Comparison of ENCODE assay signal across 12 cellular contexts in the genomic region with DNA sequence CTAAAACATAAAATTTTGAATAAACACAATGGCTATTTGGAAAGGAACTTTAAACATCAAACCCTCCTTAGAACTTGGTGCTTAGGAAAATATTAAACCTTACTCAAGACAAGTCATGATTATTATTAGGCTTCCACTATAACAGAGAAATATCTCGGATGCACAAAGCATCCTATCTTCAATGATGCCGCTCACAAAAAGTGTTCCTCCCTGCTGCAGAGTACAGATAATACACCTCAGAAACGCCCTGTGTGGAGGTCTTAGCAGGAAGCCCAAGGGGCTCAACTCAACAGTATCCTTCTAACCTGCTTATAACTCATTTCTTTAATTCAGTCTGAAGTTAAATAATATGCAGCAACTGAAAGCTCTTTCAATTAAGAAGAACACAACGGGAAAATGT. TPM values are rescaled to one million over a fixed set of nuclear protein-coding genes. Genes with fewer than 3 reads are reported as not detected.
DNase-seq lines count a peak whose midpoint lies in the region; ATAC-seq and TF ChIP-seq lines count a peak whose summit lies in the region.
"Had no signal": no experiment of that assay in that cellular context is flagged by ENCODE, and none has a peak within 500 bp of the region (broad histone marks: within the 10 kb centered on the region; RNA-seq: fewer than 3 reads in every experiment).

No MANE protein-coding gene starts in this region.

- peak overlapping the region; percentile 25; the same call in 1 of the 2 replicates for H3K9ac ChIP-seq in Karpas-422 (ENCODE audit: low read length)
- H3K9ac ChIP-seq: parathyroid adenoma had no signal

- no peaks in the 10 kb centered on the region for H3K9me3 Mint-ChIP-seq in activated T-cell treated with anti-CD3 and anti-CD28 coated beads, Interleukin-2, amount 50 U/mL, for 4 hours
- no peaks in the 10 kb centered on the region for H3K9me3 Mint-ChIP-seq in activated T-helper 2 cell treated with anti-CD3 and anti-CD28 coated beads, Interferon-gamma antibody, Interleukin-2, Interleukin-4, amounts not matched to agents 10 μg/mL and 5 μg/mL and 100 μg/mL, durations not matched to agents 14 hours and 24 hours and 36 hours

- H2AFZ ChIP-seq in Karpas-422 (ENCODE audit: low read length), result no peak overlapping the region
- H2AFZ ChIP-seq: parathyroid adenoma had no signal

- no peaks in the 10 kb centered on the region for H3K27me3 ChIP-seq in Karpas-422 (ENCODE audit: low read length)
- H3K27me3 ChIP-seq in neutrophil, result no peaks in the 10 kb centered on the region

- no peak for TF ChIP-seq CTCF in neutrophil (IDR thresholded peaks at IDR 0.05)

- peak overlapping the region; percentile 67 for H3K4me2 ChIP-seq in Karpas-422 (ENCODE audit: low read depth, low read length, poor library complexity, severe bottlenecking)

- peaks cover 97% of the 10 kb centered on the region for H3K79me2 ChIP-seq in Karpas-422 (ENCODE audit: low read length)

- no peaks in the 10 kb centered on the region for H3K9me2 ChIP-seq in Karpas-422 (replicated peaks; ENCODE audit: insufficient read depth, low read length)

- H3K27ac ChIP-seq in Karpas-422 (ENCODE audit: low read length), result peak overlapping the region; percentile 89
- peak overlapping the region; percentile 86 for H3K27ac ChIP-seq in neutrophil
- H3K27ac ChIP-seq: parathyroid adenoma had no signal

- H3K27ac Mint-ChIP-seq in activated T-helper 2 cell treated with anti-CD3 and anti-CD28 coated beads, Interferon-gamma antibody, Interleukin-2, Interleukin-4, amounts not matched to agents 10 μg/mL and 5 μg/mL and 100 μg/mL, durations not matched to agents 14 hours and 24 hours and 36 hours, result peak overlapping the region; percentile 78

- no peaks in the 10 kb centered on the region for H3K9me3 ChIP-seq in Karpas-422 (ENCODE audit: low read length)
- H3K9me3 ChIP-seq in neutrophil, result no peaks in the 10 kb centered on the region

- H3K4me3 Mint-ChIP-seq in activated T-cell treated with anti-CD3 and anti-CD28 coated beads, Interleukin-2, amount 50 U/mL, for 4 hours, result peak overlapping the region; percentile 51
- peak overlapping the region; percentile 68 for H3K4me3 Mint-ChIP-seq in activated T-helper 2 cell treated with anti-CD3 and anti-CD28 coated beads, Interferon-gamma antibody, Interleukin-2, Interleukin-4, amounts not matched to agents 10 μg/mL and 5 μg/mL and 100 μg/mL, durations not matched to agents 14 hours and 24 hours and 36 hours (ENCODE audit: low read depth)

- H3K4me3 ChIP-seq in Karpas-422 (ENCODE audit: low read length) (no peak overlapping the region), neutrophil (ENCODE audit: low read depth in 1 of 2, low read length in 1 of 2) (peak overlapping the region; percentile 0 to 26)

- DNase-seq in activated T-cell treated with anti-CD3 and anti-CD28 coated beads, Interleukin-2, amount 50 U/mL, for 4 hours, result no peak
- no peak for DNase-seq in activated T-cell treated with anti-CD3 and anti-CD28 coated beads, Interleukin-2, amount 50 U/mL, for 48 hours
- no peak for DNase-seq in Karpas-422
- DNase-seq in activated T-helper 2 cell treated with anti-CD3 and anti-CD28 coated beads, Interferon-gamma antibody, Interleukin-2, Interleukin-4, amounts not matched to agents 10 μg/mL and 5 μg/mL and 100 μg/mL, durations not matched to agents 14 hours and 24 hours and 36 hours (ENCODE audit: low spot score), result no peak
- no peak for DNase-seq in NCI-H2196 treated with DMSO at 0.1 percent for 48 hours (lab: John Stamatoyannopoulos, UW; ENCODE audit: unreplicated experiment)
- DNase-seq in stimulated activated CD4-positive, alpha-beta T cell treated with anti-CD3 and anti-CD28 coated beads, Interleukin-4, amount 100 ng/mL, for 4 hours, result no peak
- no peak for DNase-seq in hippocampal formation (lab: John Stamatoyannopoulos, UW)
- DNase-seq: NCI-H1105; NCI-H446; stimulated activated CD4-positive, alpha-beta T cell treated with anti-CD3 and anti-CD28 coated beads, Interleukin-12 subunit alpha, Interleukin-12 subunit beta, amount 100 ng/mL, for 4 hours had no signal

- ATAC-seq in activated T-cell treated with anti-CD3 and anti-CD28 coated beads, Interleukin-2, amount 50 U/mL, for 4 hours, result no peak

- H3K36me3 ChIP-seq in Karpas-422 (ENCODE audit: insufficient read depth, low read length), result peaks cover 26% of the 10 kb centered on the region; the same call in 1 of the 2 replicates
- H3K36me3 ChIP-seq in neutrophil, result peaks cover 3% of the 10 kb centered on the region

- intact Hi-C loops in activated T-helper 2 cell treated with anti-CD3 and anti-CD28 coated beads, Interferon-gamma antibody, Interleukin-2, Interleukin-4, amounts not matched to agents 10 μg/mL and 5 μg/mL and 100 μg/mL, durations not matched to agents 14 hours and 24 hours and 36 hours (cut with micrococcal nuclease), result loop anchor here (5.0 kb wide), 2 partner anchors 85 to 345 kb away; no protein-coding TSS in a partner anchor

- H3K4me1 ChIP-seq in Karpas-422 (ENCODE audit: low read length) (peaks cover 84% of the 10 kb centered on the region), neutrophil (ENCODE audit: control insufficient read depth in 1 of 2, insufficient read depth in 1 of 2, low read depth in 1 of 2, low read length in 1 of 2) (peaks cover 73 to 94% of the 10 kb centered on the region in 2 experiments)

- H3K36me3 Mint-ChIP-seq in activated T-cell treated with anti-CD3 and anti-CD28 coated beads, Interleukin-2, amount 50 U/mL, for 4 hours (ENCODE audit: insufficient read depth), result peaks cover 9% of the 10 kb centered on the region
- peaks cover 36% of the 10 kb centered on the region for H3K36me3 Mint-ChIP-seq in activated T-helper 2 cell treated with anti-CD3 and anti-CD28 coated beads, Interferon-gamma antibody, Interleukin-2, Interleukin-4, amounts not matched to agents 10 μg/mL and 5 μg/mL and 100 μg/mL, durations not matched to agents 14 hours and 24 hours and 36 hours (ENCODE audit: low read depth)

- H3K4me1 Mint-ChIP-seq in activated T-cell treated with anti-CD3 and anti-CD28 coated beads, Interleukin-2, amount 50 U/mL, for 4 hours (ENCODE audit: low read depth), result peaks cover 67% of the 10 kb centered on the region
- H3K4me1 Mint-ChIP-seq in activated T-helper 2 cell treated with anti-CD3 and anti-CD28 coated beads, Interferon-gamma antibody, Interleukin-2, Interleukin-4, amounts not matched to agents 10 μg/mL and 5 μg/mL and 100 μg/mL, durations not matched to agents 14 hours and 24 hours and 36 hours (ENCODE audit: low read depth), result peaks cover 65% of the 10 kb centered on the region

- no peaks in the 10 kb centered on the region for H4K20me1 ChIP-seq in Karpas-422 (ENCODE audit: insufficient read depth, low read depth, low read length)

- no peaks in the 10 kb centered on the region for H3K27me3 Mint-ChIP-seq in activated T-cell treated with anti-CD3 and anti-CD28 coated beads, Interleukin-2, amount 50 U/mL, for 4 hours (ENCODE audit: low read depth)
- H3K27me3 Mint-ChIP-seq in activated T-helper 2 cell treated with anti-CD3 and anti-CD28 coated beads, Interferon-gamma antibody, Interleukin-2, Interleukin-4, amounts not matched to agents 10 μg/mL and 5 μg/mL and 100 μg/mL, durations not matched to agents 14 hours and 24 hours and 36 hours (ENCODE audit: low read depth), result no peaks in the 10 kb centered on the region

RNA-seq across cellular contexts. Expression of a gene that starts 12.2 kb away (rescaled TPM):
- 10 to 100 TPM; 49.0 to 56.6 (median 55.9) TPM for total RNA-seq in activated T-cell treated with anti-CD3 and anti-CD28 coated beads, Interleukin-2, amount 50 U/mL, for 4 hours
- 66.1 and 84.0 TPM in 2 replicates for total RNA-seq in Karpas-422 (2014; rRNA removed; shearing (Covaris generic); ENCODE audit: low replicate concordance)
- total RNA-seq in activated T-helper 2 cell treated with anti-CD3 and anti-CD28 coated beads, Interferon-gamma antibody, Interleukin-2, Interleukin-4, amounts not matched to agents 10 μg/mL and 5 μg/mL and 100 μg/mL, durations not matched to agents 14 hours and 24 hours and 36 hours, result 65.3 and 68.1 TPM in 2 replicates

RNA-seq across cellular contexts. Expression of a gene that starts 54.4 kb away (rescaled TPM):
- 10 to 100 TPM in 2 of 3 donors, 1 to 10 TPM in 1; 8.5 to 17.5 (median 13.9) TPM for total RNA-seq in activated T-cell treated with anti-CD3 and anti-CD28 coated beads, Interleukin-2, amount 50 U/mL, for 4 hours
- total RNA-seq in Karpas-422 (2014; rRNA removed; shearing (Covaris generic); ENCODE audit: low replicate concordance), result 4.5 and 6.0 TPM in 2 replicates
- 13.3 and 13.8 TPM in 2 replicates for total RNA-seq in activated T-helper 2 cell treated with anti-CD3 and anti-CD28 coated beads, Interferon-gamma antibody, Interleukin-2, Interleukin-4, amounts not matched to agents 10 μg/mL and 5 μg/mL and 100 μg/mL, durations not matched to agents 14 hours and 24 hours and 36 hours
